Comparison of ENCODE assay signal across 8 cellular contexts in the genomic region with DNA sequence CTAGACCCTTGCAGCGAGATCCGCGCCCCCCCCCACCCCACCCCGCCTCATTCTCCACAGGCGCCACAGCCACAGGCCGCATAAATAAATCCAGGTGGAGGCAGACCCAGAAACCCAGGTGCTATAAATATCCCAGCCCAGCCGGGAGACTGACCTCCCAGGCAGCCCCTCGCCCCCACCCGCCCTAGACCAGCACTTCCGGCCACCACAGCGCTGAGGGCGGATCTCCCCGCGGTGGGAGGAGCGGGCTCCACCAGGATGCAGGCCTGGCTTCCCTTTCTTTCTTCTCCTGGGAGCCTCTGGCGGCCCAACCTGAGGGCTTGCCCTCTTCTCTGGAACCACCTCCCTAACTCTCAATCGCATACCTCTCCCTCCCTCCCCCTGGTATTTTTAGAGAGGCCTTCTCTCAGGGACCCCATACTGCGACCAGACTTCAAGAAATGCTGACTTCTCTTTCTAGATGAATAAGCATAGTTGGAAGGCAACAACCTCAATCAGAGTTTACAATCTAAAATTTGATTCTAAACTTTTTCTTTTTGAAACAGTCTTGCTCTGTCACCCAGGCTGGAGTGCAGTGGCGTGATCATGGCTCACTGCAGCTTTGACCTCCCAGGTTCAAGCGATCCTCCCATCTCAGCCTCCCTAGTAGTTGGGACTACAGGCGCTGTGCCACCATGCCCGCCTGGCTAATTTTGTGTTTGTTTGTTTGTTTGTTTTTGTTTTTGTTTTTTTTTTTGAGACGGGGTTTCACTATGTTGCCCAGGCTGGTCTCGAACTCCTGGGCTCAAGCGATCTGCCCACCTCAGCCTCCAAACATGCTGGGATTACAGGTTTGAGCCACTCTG. TPM values are rescaled to one million over a fixed set of nuclear protein-coding genes. Genes with fewer than 3 reads are reported as not detected.
A peak's percentile ranks its signal among the peaks of the same experiment; 100 is the strongest.
DNase-seq lines count a peak whose midpoint lies in the region; TF ChIP-seq lines count a peak whose summit lies in the region.

No MANE protein-coding gene starts in this region.

- no peak overlapping the region for H3K4me3 ChIP-seq in duodenal mucosa (ENCODE audit: low read depth in 1 of 2, low read length in 2 of 2)
- H3K4me3 ChIP-seq in muscle layer of colon (ENCODE audit: low read depth in 1 of 2, low read length in 2 of 2) = no peak overlapping the region
- H3K4me3 ChIP-seq in uterus = peak overlapping the region; percentile 25 to 46

- DNase-seq in ACHN = peak; percentile 68
- peak; percentile 62 for DNase-seq in GM20000 (ENCODE audit: low spot score)
- peak; percentile 75 for DNase-seq in RPMI8226
- DNase-seq in uterus = peak; percentile 50 to 64
- DNase-seq in HCEC 1CT = no peak
- DNase-seq in D341Med (ENCODE audit: low spot score) = no peak

- TF ChIP-seq CTCF in GM20000 (IDR thresholded peaks at IDR 0.05; ENCODE audit: extremely low read depth, missing control alignments) (no peak), uterus (IDR thresholded peaks at IDR 0.05) (no peak)

- H3K9ac ChIP-seq in duodenal mucosa (ENCODE audit: low read depth in 1 of 2, low read length in 2 of 2) = peak overlapping the region in 1 of 2 donors; percentile 57
- H3K9ac ChIP-seq in muscle layer of colon (ENCODE audit: low read length) = no peak overlapping the region

- peaks cover 40 to 46% of the 10 kb centered on the region in 2 donors for H3K4me1 ChIP-seq in duodenal mucosa (ENCODE audit: control insufficient read depth in 1 of 2, insufficient read depth in 2 of 2, low read length in 2 of 2)
- peaks cover 10% of the 10 kb centered on the region for H3K4me1 ChIP-seq in muscle layer of colon (ENCODE audit: insufficient read depth, low read length)
- no peaks in the 10 kb centered on the region for H3K4me1 ChIP-seq in uterus

- in situ Hi-C loops in ACHN (cut with HindIII; ENCODE audit: low pct_ligation_motif_present, low pct_unique_long_range_greater_than_20kb, low sequenced_read_pairs) = no loop called here

- H3K27me3 ChIP-seq in duodenal mucosa (ENCODE audit: control insufficient read depth in 1 of 2, insufficient read depth in 2 of 2, low read length in 2 of 2) (no peaks in the 10 kb centered on the region), muscle layer of colon (ENCODE audit: control insufficient read depth in 1 of 2, insufficient read depth in 2 of 2, low read length in 2 of 2) (no peaks in the 10 kb centered on the region), uterus (no peaks in the 10 kb centered on the region)

- intact Hi-C loops in uterus (cut with DNase I; ENCODE audit: low total_unique reads) = no loop called here

- H3K36me3 ChIP-seq in duodenal mucosa (ENCODE audit: control insufficient read depth in 1 of 2, insufficient read depth in 2 of 2, low read length in 2 of 2) = no peaks in the 10 kb centered on the region
- H3K36me3 ChIP-seq in muscle layer of colon (ENCODE audit: insufficient read depth, low read length) = no peaks in the 10 kb centered on the region
- H3K36me3 ChIP-seq in uterus = no peaks in the 10 kb centered on the region

- H3K27ac ChIP-seq in duodenal mucosa (ENCODE audit: low read depth, low read length) (peak overlapping the region; percentile 79), muscle layer of colon (ENCODE audit: low read depth, low read length) (peak overlapping the region; percentile 77), uterus (peak overlapping the region; percentile 84 to 91)

- TF ChIP-seq POLR2A in uterus (IDR thresholded peaks at IDR 0.05) = no peak

- H3K9me3 ChIP-seq in duodenal mucosa (ENCODE audit: control insufficient read depth in 1 of 2, low read length in 2 of 2) = no peaks in the 10 kb centered on the region
- H3K9me3 ChIP-seq in muscle layer of colon (ENCODE audit: low read length) = no peaks in the 10 kb centered on the region
- no peaks in the 10 kb centered on the region for H3K9me3 ChIP-seq in uterus

RNA-seq across cellular contexts. Expression of gene PKDCC, which starts 55.0 kb away (rescaled TPM):
- total RNA-seq in uterus = 100 to 1,000 TPM in 2 of 4 donors, 10 to 100 TPM in 2; 34.1 to 244 (median 109) TPM

Comparison
In these comparisons a context has a peak if more than half of its experiments do, and no peak if none do; other contexts are left out.
1. DNase-seq: peak in ACHN (single experiment), GM20000 (single experiment), RPMI8226 (single experiment) and uterus (2 of 2); none in HCEC 1CT (single experiment) and D341Med (single experiment).
2. H3K4me3 ChIP-seq: peak in uterus (2 of 2); none in duodenal mucosa (0 of 2) and muscle layer of colon (0 of 2).
3. Peak in every context shown above with its lines, with median percentiles within 50 percentile points of each other: H3K27ac ChIP-seq.